In genomic region chr4:6322761-6323566, GRCh38 we compare ENCODE assay signal across 1 cellular context.
TF ChIP-seq lines count a peak whose summit lies in the region.

No MANE protein-coding gene starts in this region.

TF ChIP-seq in HepG2, 621 proteins besides CTCF, POLR2A, EP300 and RAD21 (continued from another document and continues in another):
- no peak for TF ChIP-seq REST (IDR thresholded peaks at IDR 0.05; ENCODE audit: borderline replicate concordance in 1 of 2, low read depth in 1 of 2, low read length in 2 of 2)
- no peak for TF ChIP-seq PRDM10 (CRISPR knock-in tag; IDR thresholded peaks at IDR 0.05; ENCODE audit: low read depth)
- TF ChIP-seq ZNF20 (CRISPR knock-in tag; IDR thresholded peaks at IDR 0.05) = no peak
- no peak for TF ChIP-seq ZNF577 (CRISPR knock-in tag; IDR thresholded peaks at IDR 0.05; ENCODE audit: borderline replicate concordance, low read depth)
- TF ChIP-seq TAF1 (CRISPR knock-in tag; IDR thresholded peaks at IDR 0.05) = peak; percentile 40; the same call in 1 of the 2 replicates
- no peak for TF ChIP-seq ZNF674 (CRISPR knock-in tag; IDR thresholded peaks at IDR 0.05; ENCODE audit: low read depth)
- TF ChIP-seq PAWR (CRISPR knock-in tag; IDR thresholded peaks at IDR 0.05; ENCODE audit: borderline replicate concordance) = no peak
- peak; percentile 87 for TF ChIP-seq ZNF710 (CRISPR knock-in tag; IDR thresholded peaks at IDR 0.05; ENCODE audit: borderline replicate concordance)
- TF ChIP-seq TFDP2 (CRISPR knock-in tag; IDR thresholded peaks at IDR 0.05) = 0 out of 2 replicates have a peak, but pooled peaks have one; percentile 19
- no peak for TF ChIP-seq RORA (CRISPR knock-in tag; IDR thresholded peaks at IDR 0.05)
- TF ChIP-seq MYPOP (CRISPR knock-in tag; IDR thresholded peaks at IDR 0.05) = 0 out of 2 replicates have a peak, but pooled peaks have one; percentile 36
- TF ChIP-seq YEATS2 (CRISPR knock-in tag; IDR thresholded peaks at IDR 0.05; ENCODE audit: borderline replicate concordance) = peak; percentile 44; the same call in 1 of the 2 replicates
- peak; percentile 49; the same call in 1 of the 2 replicates for TF ChIP-seq MIER3 (CRISPR knock-in tag; IDR thresholded peaks at IDR 0.05; ENCODE audit: borderline replicate concordance)
- 0 out of 2 replicates have a peak, but pooled peaks have one; percentile 13 for TF ChIP-seq SPEN (CRISPR knock-in tag; IDR thresholded peaks at IDR 0.05; ENCODE audit: low read depth)
- no peak; the same call in 1 of the 2 replicates for TF ChIP-seq AHDC1 (CRISPR knock-in tag; IDR thresholded peaks at IDR 0.05; ENCODE audit: borderline replicate concordance)
- TF ChIP-seq CEBPG (CRISPR knock-in tag; IDR thresholded peaks at IDR 0.05) = peak; percentile 33; the same call in 1 of the 2 replicates
- no peak for TF ChIP-seq SMAD9 (CRISPR knock-in tag; IDR thresholded peaks at IDR 0.05)
- no peak for TF ChIP-seq ZFYVE20 (CRISPR knock-in tag; IDR thresholded peaks at IDR 0.05; ENCODE audit: borderline replicate concordance, low read depth)
- TF ChIP-seq ZNF800 (CRISPR knock-in tag; IDR thresholded peaks at IDR 0.05) = no peak
- TF ChIP-seq ZNF687 (CRISPR knock-in tag; IDR thresholded peaks at IDR 0.05) = peak; percentile 94
- TF ChIP-seq EHMT2 (IDR thresholded peaks at IDR 0.05; ENCODE audit: borderline replicate concordance, low read depth, low read length) = no peak
- TF ChIP-seq ZNF513 (CRISPR knock-in tag; conservative IDR thresholded peaks at IDR 0.05) = no peak
- TF ChIP-seq ZNF775 (CRISPR knock-in tag; IDR thresholded peaks at IDR 0.05; ENCODE audit: borderline replicate concordance) = no peak
